In the genomic region with DNA sequence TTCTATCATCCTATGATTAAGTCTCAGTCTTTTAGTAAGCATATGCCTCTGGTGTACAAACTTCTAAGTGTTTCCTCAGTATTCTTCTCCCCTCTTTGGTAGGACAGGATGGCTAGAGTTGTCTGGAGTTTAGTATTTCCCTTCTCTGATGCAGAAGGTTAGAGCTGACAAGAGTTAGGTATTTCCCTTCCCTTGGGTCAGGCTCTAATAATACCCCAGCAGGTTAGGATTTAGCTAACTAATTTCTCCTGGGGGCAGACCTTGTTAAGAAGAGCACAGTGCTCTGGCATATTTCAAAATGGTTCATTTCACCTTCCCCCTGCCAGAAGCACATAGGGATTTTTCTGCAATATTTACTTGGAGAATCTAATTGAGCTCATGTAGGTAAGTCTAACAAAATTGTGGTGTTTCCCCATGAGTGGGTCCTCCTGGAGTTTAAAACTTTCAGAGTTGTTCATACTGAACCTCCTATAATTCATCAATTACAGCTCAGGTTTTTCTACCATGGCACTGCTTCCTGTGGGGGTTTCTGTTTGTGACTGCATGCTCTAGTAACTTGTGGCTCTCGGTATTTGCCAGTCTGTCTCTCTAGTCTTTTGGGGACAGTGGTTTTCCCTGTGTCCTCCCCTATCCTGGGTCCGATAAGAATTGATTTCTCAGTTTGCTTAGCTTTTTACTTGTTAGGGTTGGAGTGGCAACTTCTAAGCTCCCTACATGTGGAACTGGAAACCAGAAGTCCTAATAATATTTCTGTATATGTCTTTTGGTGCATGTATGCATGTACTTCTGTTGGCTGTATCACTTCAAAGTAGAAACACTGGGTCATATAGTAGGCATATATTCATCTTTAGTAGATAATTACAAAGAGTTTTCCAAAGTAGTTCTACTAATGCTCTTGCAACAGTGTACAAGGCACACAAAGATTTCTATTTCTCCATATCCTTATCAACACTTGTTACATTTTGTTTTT, we compare ENCODE assay signal across 10 cellular contexts.
DNase-seq lines count a peak whose midpoint lies in the region; ATAC-seq, FAIRE-seq and TF ChIP-seq lines count a peak whose summit lies in the region.
"Had no signal": no experiment of that assay in that cellular context is flagged by ENCODE, and none has a peak within 500 bp of the region (broad histone marks: within the 10 kb centered on the region; RNA-seq: fewer than 3 reads in every experiment).

No MANE protein-coding gene starts in this region.

- no peaks in the 10 kb centered on the region for H3K4me1 Mint-ChIP-seq in CD8-positive, alpha-beta T cell (ENCODE audit: low read depth)

- no peak for FAIRE-seq in pancreas (lab: Jason Lieb, UNC)

- H3K4me1 ChIP-seq in pancreas: peaks cover 0 to 17% (median 8%) of the 10 kb centered on the region in 3 donors
- H3K4me1 ChIP-seq in CD8-positive, alpha-beta T cell (ENCODE audit: insufficient read depth, low read length): no peaks in the 10 kb centered on the region

- ATAC-seq in GM18499 (IDR thresholded peaks at IDR 0.05; ENCODE audit: insufficient read depth, unreplicated experiment): peak; percentile 93
- peak; percentile 95 for ATAC-seq in GM19467 (IDR thresholded peaks at IDR 0.05; ENCODE audit: unreplicated experiment)
- peak; percentile 94 for ATAC-seq in HG02943 (IDR thresholded peaks at IDR 0.05; ENCODE audit: low read depth, unreplicated experiment)
- peak; percentile 88 for ATAC-seq in HG03575 (IDR thresholded peaks at IDR 0.05; ENCODE audit: extremely low read depth, insufficient number of reproducible peaks, low FRiP score, unreplicated experiment)
- ATAC-seq in pancreas: no peak
- ATAC-seq in CD8-positive, alpha-beta T cell: no peak

- H3K36me3 Mint-ChIP-seq in CD8-positive, alpha-beta T cell: peaks cover 32% of the 10 kb centered on the region

- no peaks in the 10 kb centered on the region for H3K9me3 ChIP-seq in pancreas
- H3K9me3 ChIP-seq in CD8-positive, alpha-beta T cell (ENCODE audit: low read length): no peaks in the 10 kb centered on the region

- H3K36me3 ChIP-seq in pancreas: no peaks in the 10 kb centered on the region
- no peaks in the 10 kb centered on the region for H3K36me3 ChIP-seq in CD8-positive, alpha-beta T cell (ENCODE audit: insufficient read depth, low read length)

- peak overlapping the region in 1 of 4 donors; percentile 46 for H3K27ac ChIP-seq in pancreas
- H3K27ac ChIP-seq in CD8-positive, alpha-beta T cell (ENCODE audit: low read depth, low read length): no peak overlapping the region

- DNase-seq in pancreas (no peak), NCI-H2196 (lab: John Stamatoyannopoulos, UW; ENCODE audit: unreplicated experiment) (no peak), NCI-H2081 (lab: John Stamatoyannopoulos, UW) (no peak)
- DNase-seq in CD8-positive, alpha-beta T cell: no peak
- DNase-seq: NCI-H146; stimulated activated naive CD4-positive, alpha-beta T cell treated with Interleukin-2 at 50 U/mL for 16 hours had no signal

- CTCF ChIA-PET in CD8-positive, alpha-beta T cell (lab: Charles Lee): no interaction called here

- H3K27me3 Mint-ChIP-seq in CD8-positive, alpha-beta T cell (ENCODE audit: low read depth): no peaks in the 10 kb centered on the region

- H3K27ac Mint-ChIP-seq in CD8-positive, alpha-beta T cell: no peak overlapping the region

- POLR2A ChIA-PET in CD8-positive, alpha-beta T cell (lab: Charles Lee): interaction anchor here (0.6 kb wide), 1 partner anchor 34 kb away, joined by 3 read pairs; no protein-coding TSS in a partner anchor

- 78 to 88% methylated on average over 2 of the region's 2 CpGs for WGBS in pancreas, 2 donors

- H3K27me3 ChIP-seq in pancreas: no peaks in the 10 kb centered on the region
- H3K27me3 ChIP-seq in CD8-positive, alpha-beta T cell (ENCODE audit: insufficient read depth, low read length): no peaks in the 10 kb centered on the region

- no peak overlapping the region for H3K4me3 ChIP-seq in pancreas
- no peak overlapping the region for H3K4me3 ChIP-seq in CD8-positive, alpha-beta T cell (ENCODE audit: low read depth, low read length)

- no peaks in the 10 kb centered on the region for H3K9me3 Mint-ChIP-seq in CD8-positive, alpha-beta T cell

- TF ChIP-seq CTCF in pancreas (IDR thresholded peaks at IDR 0.05): no peak
- TF ChIP-seq CTCF in CD8-positive, alpha-beta T cell (IDR thresholded peaks at IDR 0.05): no peak

- H3K4me3 Mint-ChIP-seq in CD8-positive, alpha-beta T cell: no peak overlapping the region

- intact Hi-C loops in pancreas (cut with DNase I): no loop called here
- intact Hi-C loops in CD8-positive, alpha-beta T cell (cut with DNase I, micrococcal nuclease): no loop called here

Comparison
In these comparisons a context has a peak if more than half of its experiments do, and no peak if none do; other contexts are left out.
1. ATAC-seq: peak in GM18499 (single experiment), GM19467 (single experiment), HG02943 (single experiment) and HG03575 (single experiment); none in pancreas (0 of 4) and CD8-positive, alpha-beta T cell (single experiment).